Comparison of ENCODE assay signal across 14 cellular contexts in the genomic region with DNA sequence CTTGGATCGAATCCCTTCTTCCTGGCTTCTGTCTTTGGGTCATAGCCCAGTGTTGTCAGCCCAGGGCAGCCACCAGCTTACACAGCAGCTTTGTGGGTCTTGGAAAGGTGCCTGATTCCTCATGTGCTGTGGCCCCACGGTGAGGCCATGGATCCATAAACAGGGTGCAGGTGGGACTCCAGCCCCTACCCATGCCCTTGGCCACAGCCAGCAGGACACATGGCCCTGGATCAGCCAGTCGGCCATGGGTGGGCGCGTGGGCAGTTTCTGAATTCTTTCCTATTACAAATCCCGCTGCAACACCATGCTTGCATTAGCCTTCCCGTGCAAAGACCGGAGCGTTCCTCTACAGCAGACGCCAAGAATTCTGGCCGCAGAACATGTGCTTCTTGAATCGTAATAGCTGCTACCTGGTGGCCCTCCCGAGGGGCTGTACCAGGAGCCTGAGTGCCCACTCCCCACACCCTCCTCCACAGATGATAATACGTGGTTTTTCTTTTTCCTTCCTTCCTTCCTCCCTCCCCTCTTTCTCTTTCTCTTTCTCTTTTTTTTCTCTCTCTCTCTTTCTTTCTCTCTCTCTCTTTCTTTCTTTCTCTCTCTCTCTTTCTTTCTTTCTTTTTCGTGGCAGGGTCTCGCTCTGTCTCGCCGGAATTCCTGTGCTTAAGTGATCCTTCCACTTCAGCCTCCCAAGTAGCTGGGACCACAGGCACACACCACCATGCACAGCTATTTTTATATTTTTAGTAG. TPM values are rescaled to one million over a fixed set of nuclear protein-coding genes. Genes with fewer than 3 reads are reported as not detected.
DNase-seq lines count a peak whose midpoint lies in the region; ATAC-seq, FAIRE-seq and TF ChIP-seq lines count a peak whose summit lies in the region.
"Had no signal": no experiment of that assay in that cellular context is flagged by ENCODE, and none has a peak within 500 bp of the region (broad histone marks: within the 10 kb centered on the region; RNA-seq: fewer than 3 reads in every experiment).

No MANE protein-coding gene starts in this region.

- H3K9ac ChIP-seq in fibroblast of lung (ENCODE audit: insufficient read depth, low read length) = no peak overlapping the region

- no peaks in the 10 kb centered on the region for H4K20me1 ChIP-seq in fibroblast of lung (ENCODE audit: control insufficient read depth, extremely low read depth, insufficient read depth, low read length)

- ATAC-seq in CD4-positive, alpha-beta T cell (ENCODE audit: poor library complexity) = no peak
- ATAC-seq in pancreas = peak in 3 of 4 donors; percentile 25 to 59 (median 30)
- no peak for ATAC-seq in HG02938 (IDR thresholded peaks at IDR 0.05; ENCODE audit: unreplicated experiment)
- ATAC-seq: right cardiac atrium; stimulated activated naive B cell treated with anti-CD40 and anti-IgM and Interleukin-4, amounts not matched to agents 10 μg/mL and 1 μg/mL and 100 μg/mL, for 72 hours had no signal

- 57 to 58% methylated on average over 18 of the region's 18 CpGs for WGBS in pancreas, 2 donors

- H3K36me3 ChIP-seq in fibroblast of lung (ENCODE audit: control insufficient read depth, insufficient read depth, low read length) = no peaks in the 10 kb centered on the region
- H3K36me3 ChIP-seq in pancreas = no peaks in the 10 kb centered on the region

- H3K4me3 ChIP-seq in fibroblast of lung (replicated peaks in 1 of 4; ENCODE audit: control extremely low read depth in 1 of 4, insufficient read depth in 1 of 4, low read depth in 3 of 4, low read length in 4 of 4) (peak overlapping the region in 1 of 4 experiments; percentile 45), pancreas (no peak overlapping the region)

- POLR2A ChIA-PET in CD4-positive, alpha-beta T cell (lab: Charles Lee) = no interaction called here

- no peaks in the 10 kb centered on the region for H3K9me3 Mint-ChIP-seq in CD4-positive, alpha-beta T cell
- H3K9me3 Mint-ChIP-seq: activated CD4-positive, alpha-beta memory T cell treated with anti-CD3 and anti-CD28 coated beads for 36 hours; stimulated activated naive B cell treated with anti-CD40 and anti-IgM and Interleukin-4, amounts not matched to agents 10 μg/mL and 1 μg/mL and 100 μg/mL, for 72 hours had no signal

- peaks cover 38% of the 10 kb centered on the region for H3K27me3 ChIP-seq in CD4-positive, alpha-beta T cell (ENCODE audit: control insufficient read depth, insufficient read depth, low read length)
- H3K27me3 ChIP-seq in fibroblast of lung (ENCODE audit: control insufficient read depth, insufficient read depth, low read length) (no peaks in the 10 kb centered on the region), pancreas (no peaks in the 10 kb centered on the region)

- CTCF ChIA-PET in CD4-positive, alpha-beta T cell (lab: Charles Lee) = no interaction called here

- FAIRE-seq in pancreas (lab: Jason Lieb, UNC) = no peak
- FAIRE-seq in GM12892 (lab: Jason Lieb, UNC) = no peak

- peaks cover 3% of the 10 kb centered on the region for H3K79me2 ChIP-seq in fibroblast of lung (ENCODE audit: control insufficient read depth, insufficient read depth, low read length)

- no peaks in the 10 kb centered on the region for H3K9me3 ChIP-seq in CD4-positive, alpha-beta T cell (ENCODE audit: control insufficient read depth, low read length)
- no peaks in the 10 kb centered on the region for H3K9me3 ChIP-seq in fibroblast of lung (ENCODE audit: control insufficient read depth, insufficient read depth, low read depth, low read length)
- no peaks in the 10 kb centered on the region for H3K9me3 ChIP-seq in pancreas

- peak overlapping the region; percentile 13 for H2AFZ ChIP-seq in fibroblast of lung (ENCODE audit: low read length)

- no peak for DNase-seq in CD4-positive, alpha-beta T cell
- DNase-seq in M059J (ENCODE audit: low read depth) = peak; percentile 68
- peak; percentile 28 to 72 for DNase-seq in fibroblast of lung (ENCODE audit: low read depth in 2 of 2)
- peak in 4 of 6 donors; percentile 42 to 61 (median 52) for DNase-seq in pancreas
- no peak for DNase-seq in activated gamma-delta T cell (lab: John Stamatoyannopoulos, UW)
- no peak for DNase-seq in stimulated activated naive CD4-positive, alpha-beta T cell treated with Interleukin-2 at 50 U/mL for 16 hours (lab: John Stamatoyannopoulos, UW)
- no peak for DNase-seq in GM12892 (ENCODE audit: insufficient read length)
- DNase-seq: activated CD4-positive, alpha-beta memory T cell treated with anti-CD3 and anti-CD28 coated beads for 36 hours; effector CD8-positive, alpha-beta T cell; NCI-H1694 treated with DMSO at 0.1 percent for 48 hours; stimulated activated CD4-positive, alpha-beta T cell treated with anti-CD3 and anti-CD28 coated beads, Interleukin-4, amount 100 ng/mL, for 4 hours; stimulated activated naive B cell treated with anti-CD40 and anti-IgM and Interleukin-4, amounts not matched to agents 10 μg/mL and 1 μg/mL and 100 μg/mL, for 72 hours had no signal

- H3K27ac Mint-ChIP-seq in CD4-positive, alpha-beta T cell = no peak overlapping the region
- H3K27ac Mint-ChIP-seq: activated CD4-positive, alpha-beta memory T cell treated with anti-CD3 and anti-CD28 coated beads for 36 hours; stimulated activated naive B cell treated with anti-CD40 and anti-IgM and Interleukin-4, amounts not matched to agents 10 μg/mL and 1 μg/mL and 100 μg/mL, for 72 hours had no signal

- H3K4me3 Mint-ChIP-seq in CD4-positive, alpha-beta T cell = peak overlapping the region; percentile 20
- H3K4me3 Mint-ChIP-seq: activated CD4-positive, alpha-beta memory T cell treated with anti-CD3 and anti-CD28 coated beads for 36 hours; stimulated activated naive B cell treated with anti-CD40 and anti-IgM and Interleukin-4, amounts not matched to agents 10 μg/mL and 1 μg/mL and 100 μg/mL, for 72 hours had no signal

- H3K4me1 Mint-ChIP-seq in CD4-positive, alpha-beta T cell (ENCODE audit: low read depth) = peaks cover 6% of the 10 kb centered on the region

- no peak for TF ChIP-seq CTCF in CD4-positive, alpha-beta T cell (IDR thresholded peaks at IDR 0.05)
- TF ChIP-seq CTCF in fibroblast of lung (conservative IDR thresholded peaks at IDR 0.05 in 1 of 2, IDR thresholded peaks at IDR 0.05 in 1 of 2; ENCODE audit: low read depth in 1 of 2, low read length in 2 of 2) (no peak), pancreas (IDR thresholded peaks at IDR 0.05) (no peak)

- peak overlapping the region; percentile 78 for H3K4me2 ChIP-seq in fibroblast of lung (ENCODE audit: extremely low read depth, insufficient read depth, low read length)

- intact Hi-C loops in CD4-positive, alpha-beta T cell (cut with DNase I, micrococcal nuclease) = no loop called here
- intact Hi-C loops in pancreas (cut with DNase I) = no loop called here

- peaks cover 49% of the 10 kb centered on the region for H3K27me3 Mint-ChIP-seq in CD4-positive, alpha-beta T cell

- H3K4me1 ChIP-seq in fibroblast of lung (ENCODE audit: control insufficient read depth, extremely low read depth, insufficient read depth, low read length) (no peaks in the 10 kb centered on the region), pancreas (peaks cover 0 to 17% (median 0%) of the 10 kb centered on the region in 3 donors)

- H3K36me3 Mint-ChIP-seq in CD4-positive, alpha-beta T cell (ENCODE audit: low read depth) = no peaks in the 10 kb centered on the region
- H3K36me3 Mint-ChIP-seq: activated CD4-positive, alpha-beta memory T cell treated with anti-CD3 and anti-CD28 coated beads for 36 hours; stimulated activated naive B cell treated with anti-CD40 and anti-IgM and Interleukin-4, amounts not matched to agents 10 μg/mL and 1 μg/mL and 100 μg/mL, for 72 hours had no signal

- TF ChIP-seq POLR2A in GM12892 (IDR thresholded peaks at IDR 0.05; ENCODE audit: low read depth, low read length) = no peak

- no peak overlapping the region for H3K27ac ChIP-seq in CD4-positive, alpha-beta T cell (ENCODE audit: low read depth, low read length)
- no peak overlapping the region for H3K27ac ChIP-seq in fibroblast of lung (ENCODE audit: insufficient read depth, low read length)
- H3K27ac ChIP-seq in pancreas = no peak overlapping the region

RNA-seq across cellular contexts. Expression of a gene that starts 2.9 kb away (rescaled TPM):
- under 1 TPM; 0.17 to 0.27 TPM for total RNA-seq in CD4-positive, alpha-beta T cell
- total RNA-seq in M059J (2014; rRNA removed; shearing (Covaris generic)) = 8.3 and 10.1 TPM in 2 replicates
- 10.8 and 13.5 TPM in 2 replicates for total RNA-seq in fibroblast of lung
- polyA plus RNA-seq in fibroblast of lung = 3.2 and 5.2 TPM in 2 replicates
- 6.0 and 13.0 TPM in 2 replicates for polyA plus RNA-seq in fibroblast of lung (2012)
- 7.1 and 9.2 TPM in 2 replicates for polyA minus RNA-seq in fibroblast of lung (ENCODE audit: low replicate concordance)
- total RNA-seq in pancreas = 1 to 10 TPM in 5 of 6 donors, under 1 TPM in 1; 0.58 to 2.9 (median 2.0) TPM
- 10 to 100 TPM; 15.0 to 21.5 TPM for polyA plus RNA-seq in pancreas
- polyA plus RNA-seq in GM12892 (2012; ENCODE audit: missing spikeins) = not detected

Comparison
In these comparisons a context has a peak if more than half of its experiments do, and no peak if none do; other contexts are left out.
1. ATAC-seq: peak in pancreas (3 of 4); none in CD4-positive, alpha-beta T cell (single experiment) and HG02938 (single experiment).
2. DNase-seq: peak in M059J (single experiment), fibroblast of lung (2 of 2) and pancreas (4 of 6); none in CD4-positive, alpha-beta T cell (0 of 10), activated gamma-delta T cell (single experiment), stimulated activated naive CD4-positive, alpha-beta T cell treated with Interleukin-2 at 50 U/mL for 16 hours (single experiment) and GM12892 (single experiment).